18 cellular contexts compared by ENCODE assay signal in genomic region chr6:109486068-109486467, GRCh38. TPM values are rescaled to one million over a fixed set of nuclear protein-coding genes. Genes with fewer than 3 reads are reported as not detected.
DNase-seq lines count a peak whose midpoint lies in the region; ATAC-seq and TF ChIP-seq lines count a peak whose summit lies in the region.
"Had no signal": no experiment of that assay in that cellular context is flagged by ENCODE, and none has a peak within 500 bp of the region (broad histone marks: within the 10 kb centered on the region; RNA-seq: fewer than 3 reads in every experiment).

No MANE protein-coding gene starts in this region.

- H3K4me1 Mint-ChIP-seq in activated naive CD4-positive, alpha-beta T cell treated with anti-CD3 and anti-CD28 coated beads, Interleukin-2, amount 50 U/mL, for 24 hours = peaks cover 34% of the 10 kb centered on the region
- H3K4me1 Mint-ChIP-seq in type B pancreatic cell (ENCODE audit: unreplicated experiment) = peaks cover 19% of the 10 kb centered on the region
- H3K4me1 Mint-ChIP-seq in CD8-positive, alpha-beta memory T cell = peaks cover 21 to 34% (median 30%) of the 10 kb centered on the region in 3 donors

- no peak overlapping the region for H3K4me2 ChIP-seq in GM23248 (ENCODE audit: unreplicated experiment)
- H3K4me2 ChIP-seq: SK-N-SH had no signal

- TF ChIP-seq POLR2A in esophagus squamous epithelium (IDR thresholded peaks at IDR 0.05) = no peak

- no peak overlapping the region for H3K4me3 ChIP-seq in Panc1 (ENCODE audit: low read depth in 2 of 2, low read length in 2 of 2)
- no peak overlapping the region for H3K4me3 ChIP-seq in esophagus squamous epithelium
- no peak overlapping the region for H3K4me3 ChIP-seq in CD8-positive, alpha-beta memory T cell (ENCODE audit: low read length)
- H3K4me3 ChIP-seq in GM23248 = no peak overlapping the region
- H3K4me3 ChIP-seq: sigmoid colon had no signal

- peaks cover 8% of the 10 kb centered on the region for H3F3A ChIP-seq in GM23248 (ENCODE audit: insufficient read depth)

- TF ChIP-seq CTCF in Panc1 (IDR thresholded peaks at IDR 0.05) (no peak), esophagus squamous epithelium (IDR thresholded peaks at IDR 0.05) (no peak), type B pancreatic cell (conservative IDR thresholded peaks at IDR 0.05) (no peak)

- H3K27me3 ChIP-seq in Panc1 (ENCODE audit: control insufficient read depth, insufficient read depth, low read length) = no peaks in the 10 kb centered on the region; the same call in 1 of the 2 replicates
- no peaks in the 10 kb centered on the region for H3K27me3 ChIP-seq in esophagus squamous epithelium
- H3K27me3 ChIP-seq in CD8-positive, alpha-beta memory T cell (ENCODE audit: insufficient read depth, low read length, poor library complexity, severe bottlenecking) = no peaks in the 10 kb centered on the region
- no peaks in the 10 kb centered on the region for H3K27me3 ChIP-seq in GM23248 (replicated peaks; ENCODE audit: insufficient read depth)
- H3K27me3 ChIP-seq: sigmoid colon had no signal

- POLR2A ChIA-PET in Panc1 (lab: Charles Lee) = no interaction called here
- POLR2A ChIA-PET in CD8-positive, alpha-beta memory T cell (lab: Charles Lee) = no interaction called here

- H3K9me3 ChIP-seq in Panc1 (ENCODE audit: control insufficient read depth, insufficient read depth, low read depth, low read length) = no peaks in the 10 kb centered on the region
- no peaks in the 10 kb centered on the region for H3K9me3 ChIP-seq in esophagus squamous epithelium
- no peaks in the 10 kb centered on the region for H3K9me3 ChIP-seq in CD8-positive, alpha-beta memory T cell (ENCODE audit: low read length)
- no peaks in the 10 kb centered on the region for H3K9me3 ChIP-seq in GM23248 (ENCODE audit: low read depth)
- H3K9me3 ChIP-seq: sigmoid colon, SK-N-SH had no signal

- ATAC-seq in Panc1 = 0 out of 2 replicates have a peak, but pooled peaks have one; percentile 7
- ATAC-seq: left lobe of liver had no signal

- H3K9me3 Mint-ChIP-seq in activated naive CD4-positive, alpha-beta T cell treated with anti-CD3 and anti-CD28 coated beads, Interleukin-2, amount 50 U/mL, for 24 hours = no peaks in the 10 kb centered on the region
- no peaks in the 10 kb centered on the region for H3K9me3 Mint-ChIP-seq in type B pancreatic cell
- no peaks in the 10 kb centered on the region for H3K9me3 Mint-ChIP-seq in CD8-positive, alpha-beta memory T cell

- H3K79me2 ChIP-seq in GM23248 (ENCODE audit: insufficient read depth) = peaks cover 12% of the 10 kb centered on the region

- peaks cover 3% of the 10 kb centered on the region; the same call in 1 of the 2 replicates for H3K9me2 ChIP-seq in GM23248 (ENCODE audit: insufficient read depth)
- H3K9me2 ChIP-seq: SK-N-SH had no signal

- H3K4me1 ChIP-seq in Panc1 (ENCODE audit: control insufficient read depth, insufficient read depth, low read length) = peaks cover 13% of the 10 kb centered on the region
- H3K4me1 ChIP-seq in esophagus squamous epithelium = peaks cover 4 to 42% (median 12%) of the 10 kb centered on the region in 3 donors
- peaks cover 22% of the 10 kb centered on the region for H3K4me1 ChIP-seq in CD8-positive, alpha-beta memory T cell (ENCODE audit: insufficient read depth, low read length)
- peaks cover 7% of the 10 kb centered on the region for H3K4me1 ChIP-seq in GM23248 (ENCODE audit: insufficient read depth)

- no peak overlapping the region for H3K4me3 Mint-ChIP-seq in activated naive CD4-positive, alpha-beta T cell treated with anti-CD3 and anti-CD28 coated beads, Interleukin-2, amount 50 U/mL, for 24 hours
- H3K4me3 Mint-ChIP-seq in type B pancreatic cell = peak overlapping the region; percentile 42
- peak overlapping the region in 1 of 7 donors; percentile 65 for H3K4me3 Mint-ChIP-seq in CD8-positive, alpha-beta memory T cell

- BruUV-seq in Panc1 (replicated peaks; lab: Mats Ljungman, UMichigan) = no TSS peak

- H3K36me3 ChIP-seq in Panc1 (ENCODE audit: control insufficient read depth, insufficient read depth, low read length) (no peaks in the 10 kb centered on the region; the same call in none of the 2 replicates), esophagus squamous epithelium (peaks cover 0 to 7% (median 5%) of the 10 kb centered on the region in 3 donors), GM23248 (ENCODE audit: low read depth) (peaks cover 8% of the 10 kb centered on the region; the same call in 1 of the 2 replicates)
- no peaks in the 10 kb centered on the region for H3K36me3 ChIP-seq in CD8-positive, alpha-beta memory T cell (ENCODE audit: insufficient read depth, low read length)

- no peak overlapping the region for H2AFZ ChIP-seq in GM23248

- intact Hi-C loops in Panc1 (cut with micrococcal nuclease; ENCODE audit: unreplicated experiment) (no loop called here), esophagus squamous epithelium (cut with DNase I) (no loop called here)

- CTCF ChIA-PET in Panc1 (lab: Charles Lee) = no interaction called here
- CTCF ChIA-PET in CD8-positive, alpha-beta memory T cell (lab: Charles Lee) = interaction anchor here (1.2 kb wide), 1 partner anchor 553 kb away, joined by 3 read pairs; no protein-coding TSS in a partner anchor

- H3K27ac ChIP-seq in Panc1 (ENCODE audit: low read length) (no peak overlapping the region), esophagus squamous epithelium (peak overlapping the region in 3 of 4 donors; percentile 6 to 58 (median 42)), GM23248 (no peak overlapping the region)
- H3K27ac ChIP-seq in CD8-positive, alpha-beta memory T cell (ENCODE audit: low read depth, low read length) = no peak overlapping the region
- H3K27ac ChIP-seq: sigmoid colon had no signal

- no peak for DNase-seq in activated naive CD4-positive, alpha-beta T cell (lab: John Stamatoyannopoulos, UW)
- DNase-seq in Panc1 (ENCODE audit: low read depth, low spot score) (peak; percentile 81), esophagus squamous epithelium (lab: John Stamatoyannopoulos, UW) (no peak), type B pancreatic cell (ENCODE audit: extremely low spot score, unreplicated experiment) (no peak), GM23248 (no peak), hippocampal formation (lab: John Stamatoyannopoulos, UW) (no peak)
- no peak for DNase-seq in CD8-positive, alpha-beta memory T cell
- DNase-seq: activated effector memory CD4-positive, alpha-beta T cell treated with Interleukin-2 at 50 U/mL for 16 hours; GDM1; MV-4-11; NCI-H2029; NCI-H526 treated with DMSO at 0.1 percent for 48 hours; nucleus accumbens; sigmoid colon; SK-N-SH; stimulated activated CD4-positive, alpha-beta T cell treated with anti-CD3 and anti-CD28 coated beads, Interleukin-2, amount 100 ng/mL, for 24 hours had no signal

- in situ Hi-C loops in Panc1 (cut with HindIII; ENCODE audit: low pct_unique_long_range_greater_than_20kb, low sequenced_read_pairs) = no loop called here
- in situ Hi-C loops in GM23248 (cut with MboI) = no loop called here

- no peaks in the 10 kb centered on the region for H4K20me1 ChIP-seq in GM23248 (ENCODE audit: insufficient read depth)

- H3K27ac Mint-ChIP-seq in activated naive CD4-positive, alpha-beta T cell treated with anti-CD3 and anti-CD28 coated beads, Interleukin-2, amount 50 U/mL, for 24 hours = peak overlapping the region; percentile 83
- H3K27ac Mint-ChIP-seq in type B pancreatic cell = peak overlapping the region; percentile 85
- H3K27ac Mint-ChIP-seq in CD8-positive, alpha-beta memory T cell = peak overlapping the region in 2 of 8 donors; percentile 13 to 51

- H3K9ac ChIP-seq in GM23248 = no peak overlapping the region
- H3K9ac ChIP-seq: SK-N-SH had no signal

- H3K36me3 Mint-ChIP-seq in activated naive CD4-positive, alpha-beta T cell treated with anti-CD3 and anti-CD28 coated beads, Interleukin-2, amount 50 U/mL, for 24 hours = peaks cover 6% of the 10 kb centered on the region
- peaks cover 12% of the 10 kb centered on the region for H3K36me3 Mint-ChIP-seq in type B pancreatic cell
- peaks cover 4 to 14% (median 5%) of the 10 kb centered on the region in 3 donors for H3K36me3 Mint-ChIP-seq in CD8-positive, alpha-beta memory T cell

- no peaks in the 10 kb centered on the region for H3K27me3 Mint-ChIP-seq in activated naive CD4-positive, alpha-beta T cell treated with anti-CD3 and anti-CD28 coated beads, Interleukin-2, amount 50 U/mL, for 24 hours
- H3K27me3 Mint-ChIP-seq in type B pancreatic cell = no peaks in the 10 kb centered on the region
- no peaks in the 10 kb centered on the region for H3K27me3 Mint-ChIP-seq in CD8-positive, alpha-beta memory T cell

- 50 to 71% methylated on average over 1 of the region's 1 CpG for WGBS in esophagus squamous epithelium, 2 donors
- 97 to 100% methylated on average over 1 of the region's 1 CpG for WGBS in GM23248 (ENCODE audit: low coverage in 1 of 2, low lambda C conversion rate in 2 of 2, missing lambda C conversion rate in 2 of 2), 2 experiments

RNA-seq across cellular contexts. Expression of gene ZBTB24, which starts 3.0 kb away (rescaled TPM):
- 21.5 TPM for total RNA-seq in Panc1 (2021; ENCODE audit: unreplicated experiment)
- polyA plus RNA-seq in Panc1 (2012; ENCODE audit: insufficient read length) = 7.8 TPM
- 1 to 10 TPM; 3.9 to 8.4 (median 7.0) TPM for total RNA-seq in esophagus squamous epithelium
- 7.7 and 10.6 TPM in 2 replicates for total RNA-seq in type B pancreatic cell (ENCODE audit: low replicate concordance)
- 10 to 100 TPM; 19.5 to 19.9 TPM for total RNA-seq in CD8-positive, alpha-beta memory T cell
- polyA plus RNA-seq in CD8-positive, alpha-beta memory T cell = 7.5 TPM
- total RNA-seq in GM23248 (2014; rRNA removed; shearing (Covaris generic)) = 6.8 and 7.6 TPM in 2 replicates
- 3.3 and 4.0 TPM in 2 replicates for polyA plus RNA-seq in GM23248 (2016; fragmentation: Nextera tagmentation; extraction: Ambion mirVana)

RNA-seq across cellular contexts. Expression of gene MICAL1, which starts 30.5 kb away (rescaled TPM):
- 64.5 TPM for total RNA-seq in Panc1 (2021; ENCODE audit: unreplicated experiment)
- 66.5 TPM for polyA plus RNA-seq in Panc1 (2012; ENCODE audit: insufficient read length)
- total RNA-seq in esophagus squamous epithelium = 10 to 100 TPM; 11.9 to 20.0 (median 12.6) TPM
- 27.7 and 49.7 TPM in 2 replicates for total RNA-seq in type B pancreatic cell (ENCODE audit: low replicate concordance)
- total RNA-seq in CD8-positive, alpha-beta memory T cell = 10 to 100 TPM; 33.2 to 34.7 TPM
- polyA plus RNA-seq in CD8-positive, alpha-beta memory T cell = 18.8 TPM
- total RNA-seq in GM23248 (2014; rRNA removed; shearing (Covaris generic)) = 57.8 and 60.6 TPM in 2 replicates
- 25.3 and 26.1 TPM in 2 replicates for polyA plus RNA-seq in GM23248 (2016; fragmentation: Nextera tagmentation; extraction: Ambion mirVana)

RNA-seq across cellular contexts. Expression of gene SMPD2, which starts 45.5 kb away (rescaled TPM):
- total RNA-seq in Panc1 (2021; ENCODE audit: unreplicated experiment) (50.0 TPM), esophagus squamous epithelium (10 to 100 TPM; 10.6 to 28.1 (median 24.0) TPM), type B pancreatic cell (ENCODE audit: low replicate concordance) (13.7 and 23.5 TPM in 2 replicates)
- polyA plus RNA-seq in Panc1 (2012; ENCODE audit: insufficient read length) = 51.0 TPM
- total RNA-seq in CD8-positive, alpha-beta memory T cell = 10 to 100 TPM; 15.1 to 15.8 TPM
- polyA plus RNA-seq in CD8-positive, alpha-beta memory T cell = 9.4 TPM
- total RNA-seq in GM23248 (2014; rRNA removed; shearing (Covaris generic)) = 6.4 and 14.2 TPM in 2 replicates
- 4.5 and 6.8 TPM in 2 replicates for polyA plus RNA-seq in GM23248 (2016; fragmentation: Nextera tagmentation; extraction: Ambion mirVana)

RNA-seq across cellular contexts. Expression of gene PPIL6, which starts 45.6 kb away (rescaled TPM):
- total RNA-seq in Panc1 (2021; ENCODE audit: unreplicated experiment) (2.2 TPM), esophagus squamous epithelium (1 to 10 TPM in 3 of 4 donors, under 1 TPM in 1; 0.35 to 6.1 (median 2.8) TPM), type B pancreatic cell (ENCODE audit: low replicate concordance) (3.4 and 6.1 TPM in 2 replicates)
- 2.0 TPM for polyA plus RNA-seq in Panc1 (2012; ENCODE audit: insufficient read length)
- total RNA-seq in CD8-positive, alpha-beta memory T cell = under 1 TPM in 1 of 2 experiments, not detected in 1; 0.13 TPM
- 0.46 TPM for polyA plus RNA-seq in CD8-positive, alpha-beta memory T cell
- 3.5 and 3.7 TPM in 2 replicates for total RNA-seq in GM23248 (2014; rRNA removed; shearing (Covaris generic))
- 2.8 and 3.5 TPM in 2 replicates for polyA plus RNA-seq in GM23248 (2016; fragmentation: Nextera tagmentation; extraction: Ambion mirVana)

Comparison
In these comparisons a context has a peak if more than half of its experiments do, and no peak if none do; other contexts are left out.
1. H3K27ac ChIP-seq: peak in esophagus squamous epithelium (3 of 4); none in Panc1 (single experiment), CD8-positive, alpha-beta memory T cell (single experiment) and GM23248 (single experiment).